In the genomic region with DNA sequence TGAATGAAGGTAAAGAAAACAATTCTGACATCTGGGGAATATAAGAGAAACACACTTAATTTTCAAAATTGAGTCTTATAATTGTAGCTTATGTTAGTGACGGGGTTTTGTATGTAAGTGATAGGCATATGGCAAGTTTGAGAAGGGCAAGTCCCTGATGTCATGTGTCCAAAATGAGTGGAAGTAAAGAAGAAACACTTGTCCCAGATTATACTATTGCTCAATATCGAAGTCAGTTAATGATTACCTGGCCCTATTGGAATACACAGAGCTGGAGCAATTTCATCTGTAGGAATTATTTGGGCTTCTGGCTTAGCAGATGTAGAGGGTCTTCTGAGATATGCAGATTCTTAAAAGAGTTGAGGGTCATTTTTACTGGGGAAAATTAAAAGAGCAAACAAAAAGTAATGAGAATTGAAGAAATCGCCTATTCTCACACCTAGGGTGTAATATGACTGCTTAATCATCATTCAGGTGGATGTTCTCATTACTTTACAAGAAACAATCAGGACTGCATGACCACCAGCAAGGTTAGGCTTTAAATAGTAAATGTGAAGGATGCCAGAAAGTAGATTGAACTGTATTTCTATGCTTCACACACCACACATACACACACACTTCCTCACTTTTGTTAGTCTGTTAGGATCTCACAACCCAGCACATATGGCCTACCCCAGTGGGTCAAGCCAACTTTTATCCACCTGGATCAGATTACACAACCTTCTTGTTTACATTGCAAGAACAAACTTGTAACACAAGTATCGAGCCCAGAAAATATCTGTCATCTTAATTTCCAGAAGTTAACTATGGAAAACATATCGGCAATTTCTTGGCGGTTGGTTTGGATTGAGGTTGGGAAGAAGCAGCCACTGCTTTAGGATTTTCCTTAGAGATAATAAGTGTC, we compare ENCODE assay signal across 17 cellular contexts.
"Had no signal": no experiment of that assay in that cellular context is flagged by ENCODE, and none has a peak within 500 bp of the region (broad histone marks: within the 10 kb centered on the region; RNA-seq: fewer than 3 reads in every experiment).

No MANE protein-coding gene starts in this region.

- DNase-seq: activated CD4-positive, alpha-beta T cell treated with anti-CD3 and anti-CD28 coated beads, Interleukin-2, amount 50 U/mL, for 4 hours; activated CD4-positive, CD25-positive, alpha-beta regulatory T cell treated with anti-CD3 and anti-CD28 coated beads, Interleukin-2, amount 50 U/mL, for 72 hours; activated naive CD4-positive, alpha-beta T cell treated with Interleukin-2 at 50 U/mL for 16 hours; activated T-cell treated with anti-CD3 and anti-CD28 coated beads for 4 hours; anterior cingulate cortex; dorsolateral prefrontal cortex; endodermal cell; hippocampal formation; kidney; nucleus accumbens; right cardiac atrium; stimulated activated naive CD8-positive, alpha-beta T cell treated with anti-CD3 and anti-CD28 coated beads, Interleukin-15, amount 100 ng/mL, for 72 hours; T-helper 9 cell; testis; upper lobe of right lung had no signal

- H3K27ac ChIP-seq: dorsolateral prefrontal cortex, testis, upper lobe of right lung had no signal

- H3K4me3 ChIP-seq: dorsolateral prefrontal cortex, testis, upper lobe of right lung had no signal

- FAIRE-seq: kidney had no signal

- H3K36me3 ChIP-seq: upper lobe of right lung had no signal

- H3K27me3 ChIP-seq: dorsolateral prefrontal cortex, testis, upper lobe of right lung had no signal

- ATAC-seq: activated T-helper 17 cell treated with anti-CD3 and anti-CD28 coated beads, Interleukin-2, amount 50 U/mL, for 72 hours; esophagus mucosa; right cardiac atrium; stimulated activated naive CD8-positive, alpha-beta T cell treated with anti-CD3 and anti-CD28 coated beads, Interleukin-15, amount 100 ng/mL, for 72 hours; upper lobe of right lung had no signal

- H3K9me3 ChIP-seq: testis, upper lobe of right lung had no signal

- H3K4me1 ChIP-seq: testis, upper lobe of right lung had no signal
